7 cellular contexts compared by ENCODE assay signal in genomic region chr18:57780318-57781127, GRCh38. TPM values are rescaled to one million over a fixed set of nuclear protein-coding genes. Genes with fewer than 3 reads are reported as not detected.
DNase-seq lines count a peak whose midpoint lies in the region; ATAC-seq and TF ChIP-seq lines count a peak whose summit lies in the region.

No MANE protein-coding gene starts in this region.

- no peaks in the 10 kb centered on the region for H3K9me3 Mint-ChIP-seq in activated CD8-positive, alpha-beta T cell treated with anti-CD3 and anti-CD28 coated beads for 36 hours

- H3K9me3 ChIP-seq in T-helper 17 cell (ENCODE audit: control insufficient read depth, low read length, poor library complexity, severe bottlenecking) = no peaks in the 10 kb centered on the region
- H3K9me3 ChIP-seq in aorta (ENCODE audit: control insufficient read depth, low read length) = no peaks in the 10 kb centered on the region

- H3K27me3 ChIP-seq in aorta (ENCODE audit: control insufficient read depth in 1 of 2, insufficient read depth in 2 of 2, low read length in 1 of 2) = no peaks in the 10 kb centered on the region

- no peaks in the 10 kb centered on the region for H3K4me1 Mint-ChIP-seq in T-helper 17 cell
- peaks cover 34% of the 10 kb centered on the region for H3K4me1 Mint-ChIP-seq in activated CD8-positive, alpha-beta T cell treated with anti-CD3 and anti-CD28 coated beads for 36 hours (ENCODE audit: low read depth)

- peak overlapping the region; percentile 87 to 99 for H3K27ac ChIP-seq in aorta (ENCODE audit: low read depth in 1 of 2, low read length in 2 of 2)

- intact Hi-C loops in aorta (cut with DNase I) = loop anchor here in 1 of 2 donors (10.0 kb wide), 1 partner anchor 1214 kb away; no protein-coding TSS in a partner anchor
- intact Hi-C loops in activated CD8-positive, alpha-beta T cell treated with anti-CD3 and anti-CD28 coated beads for 36 hours (cut with micrococcal nuclease) = no loop called here

- no peak for TF ChIP-seq CTCF in activated CD8-positive, alpha-beta T cell treated with anti-CD3 and anti-CD28 coated beads for 36 hours (IDR thresholded peaks at IDR 0.05)

- H3K4me3 ChIP-seq in aorta (ENCODE audit: low read length in 2 of 2) = no peak overlapping the region

- WGBS in aorta, 2 donors = 4 to 5% methylated on average over 6 of the region's 6 CpGs

- CTCF ChIA-PET in activated CD8-positive, alpha-beta T cell treated with anti-CD3 and anti-CD28 coated beads for 36 hours (lab: Charles Lee) = no interaction called here

- ATAC-seq in GM19025 (IDR thresholded peaks at IDR 0.05; ENCODE audit: low read depth, unreplicated experiment) (peak; percentile 76), HG03159 (IDR thresholded peaks at IDR 0.05; ENCODE audit: unreplicated experiment) (peak; percentile 54), T-helper 17 cell (no peak), aorta (ENCODE audit: low FRiP score) (peak; percentile 57)
- ATAC-seq in activated CD8-positive, alpha-beta T cell treated with anti-CD3 and anti-CD28 coated beads for 36 hours = no peak

- DNase-seq in T-helper 17 cell (no peak), iPS-NIHi11 (ENCODE audit: low spot score) (peak; percentile 37), aorta (no peak)
- no peak for DNase-seq in effector CD8-positive, alpha-beta T cell (lab: John Stamatoyannopoulos, UW)
- DNase-seq in activated CD8-positive, alpha-beta T cell treated with anti-CD3 and anti-CD28 coated beads for 36 hours = no peak

- POLR2A ChIA-PET in activated CD8-positive, alpha-beta T cell treated with anti-CD3 and anti-CD28 coated beads for 36 hours (lab: Charles Lee) = no interaction called here

- H3K4me3 Mint-ChIP-seq in T-helper 17 cell = no peak overlapping the region
- no peak overlapping the region for H3K4me3 Mint-ChIP-seq in activated CD8-positive, alpha-beta T cell treated with anti-CD3 and anti-CD28 coated beads for 36 hours

- H3K4me1 ChIP-seq in aorta (ENCODE audit: control insufficient read depth in 1 of 2, insufficient read depth in 2 of 2, low read length in 2 of 2) = peaks cover 4 to 17% of the 10 kb centered on the region in 2 donors

- no peaks in the 10 kb centered on the region for H3K27me3 Mint-ChIP-seq in T-helper 17 cell
- H3K27me3 Mint-ChIP-seq in activated CD8-positive, alpha-beta T cell treated with anti-CD3 and anti-CD28 coated beads for 36 hours = peaks cover 2% of the 10 kb centered on the region

- H3K36me3 Mint-ChIP-seq in T-helper 17 cell (ENCODE audit: low read depth) = peaks cover 5% of the 10 kb centered on the region
- H3K36me3 Mint-ChIP-seq in activated CD8-positive, alpha-beta T cell treated with anti-CD3 and anti-CD28 coated beads for 36 hours (ENCODE audit: low read depth) = no peaks in the 10 kb centered on the region

- H3K27ac Mint-ChIP-seq in T-helper 17 cell = peak overlapping the region; percentile 51
- no peak overlapping the region for H3K27ac Mint-ChIP-seq in activated CD8-positive, alpha-beta T cell treated with anti-CD3 and anti-CD28 coated beads for 36 hours

- H3K36me3 ChIP-seq in aorta (ENCODE audit: control insufficient read depth in 1 of 2, insufficient read depth in 2 of 2, low read length in 1 of 2) = no peaks in the 10 kb centered on the region

RNA-seq across cellular contexts. Expression of gene ATP8B1, which starts 22.6 kb away (rescaled TPM):
- total RNA-seq in T-helper 17 cell = not detected
- 100 to 1,000 TPM in 1 of 2 donors, 10 to 100 TPM in 1; 76.5 to 101 TPM for total RNA-seq in aorta
- polyA plus RNA-seq in aorta = 10 to 100 TPM; 11.6 to 33.1 TPM
- under 1 TPM; 0.18 to 0.38 TPM for total RNA-seq in activated CD8-positive, alpha-beta T cell treated with anti-CD3 and anti-CD28 coated beads for 36 hours

Comparison
In these comparisons a context has a peak if more than half of its experiments do, and no peak if none do; other contexts are left out.
1. ATAC-seq: peak in GM19025 (single experiment), HG03159 (single experiment) and aorta (single experiment); none in T-helper 17 cell (single experiment) and activated CD8-positive, alpha-beta T cell treated with anti-CD3 and anti-CD28 coated beads for 36 hours (single experiment).
2. RNA of gene ATP8B1, which starts 22.6 kb away (total RNA-seq): 76.5 to 101 TPM in aorta; 0.18 to 0.38 TPM in activated CD8-positive, alpha-beta T cell treated with anti-CD3 and anti-CD28 coated beads for 36 hours and not detected in T-helper 17 cell; every median in the first group is over 10 times any median in the second.